In genomic region chr14:73726025-73726961, GRCh38 we compare ENCODE assay signal across 9 cellular contexts. TPM values are rescaled to one million over a fixed set of nuclear protein-coding genes. Genes with fewer than 3 reads are reported as not detected.
DNase-seq lines count a peak whose midpoint lies in the region; ATAC-seq and TF ChIP-seq lines count a peak whose summit lies in the region.
"Had no signal": no experiment of that assay in that cellular context is flagged by ENCODE, and none has a peak within 500 bp of the region (broad histone marks: within the 10 kb centered on the region; RNA-seq: fewer than 3 reads in every experiment).

No MANE protein-coding gene starts in this region.

- no peaks in the 10 kb centered on the region for H3K27me3 ChIP-seq in heart left ventricle
- no peaks in the 10 kb centered on the region for H3K27me3 ChIP-seq in adipocyte (replicated peaks; ENCODE audit: control insufficient read depth, insufficient read depth, low read length)
- H3K27me3 ChIP-seq in upper lobe of left lung = no peaks in the 10 kb centered on the region
- no peaks in the 10 kb centered on the region for H3K27me3 ChIP-seq in BE2C

- H3K9me3 ChIP-seq in heart left ventricle = no peaks in the 10 kb centered on the region
- no peaks in the 10 kb centered on the region for H3K9me3 ChIP-seq in adipocyte (ENCODE audit: control insufficient read depth, low read length)
- no peaks in the 10 kb centered on the region for H3K9me3 ChIP-seq in upper lobe of left lung
- H3K9me3 ChIP-seq in BE2C = no peaks in the 10 kb centered on the region

- no peaks in the 10 kb centered on the region for H3K9me3 Mint-ChIP-seq in memory B cell

- TF ChIP-seq EP300 in upper lobe of left lung (IDR thresholded peaks at IDR 0.05) = no peak

- no peak for TF ChIP-seq CTCF in heart left ventricle (IDR thresholded peaks at IDR 0.05)
- no peak for TF ChIP-seq CTCF in upper lobe of left lung (IDR thresholded peaks at IDR 0.05)
- no peak for TF ChIP-seq CTCF in BE2C (IDR thresholded peaks at IDR 0.05; ENCODE audit: low read depth, low read length)

- WGBS in heart left ventricle, 4 donors = 45 to 54% (median 47%) methylated on average over 10 to 14 of the region's 14 CpGs
- WGBS in upper lobe of left lung, 2 donors = 78 to 83% methylated on average over 10 to 14 of the region's 14 CpGs

- H3K4me3 ChIP-seq in heart left ventricle = no peak overlapping the region
- no peak overlapping the region for H3K4me3 ChIP-seq in adipocyte (ENCODE audit: low read length)
- H3K4me3 ChIP-seq in upper lobe of left lung = no peak overlapping the region
- H3K4me3 ChIP-seq in BE2C (ENCODE audit: low read depth, low read length) = no peak overlapping the region

- no peak for TF ChIP-seq POLR2A in heart left ventricle (IDR thresholded peaks at IDR 0.05)
- TF ChIP-seq POLR2A in upper lobe of left lung (IDR thresholded peaks at IDR 0.05) = no peak

- H3K4me1 ChIP-seq in heart left ventricle = peaks cover 0 to 93% (median 62%) of the 10 kb centered on the region in 12 donors
- peaks cover 62% of the 10 kb centered on the region for H3K4me1 ChIP-seq in adipocyte (ENCODE audit: control insufficient read depth, insufficient read depth, low read length)
- peaks cover 39 to 52% (median 47%) of the 10 kb centered on the region in 4 donors for H3K4me1 ChIP-seq in upper lobe of left lung
- H3K4me1 ChIP-seq in BE2C = peaks cover 19% of the 10 kb centered on the region

- ATAC-seq in heart left ventricle (no peak), memory B cell (ENCODE audit: low read depth) (no peak), upper lobe of left lung (ENCODE audit: low FRiP score in 2 of 2) (no peak), HG02981 (IDR thresholded peaks at IDR 0.05; ENCODE audit: unreplicated experiment) (no peak)

- peak overlapping the region; percentile 65 for H3K27ac Mint-ChIP-seq in memory B cell

- H3K36me3 ChIP-seq in heart left ventricle = peaks cover 0 to 94% (median 85%) of the 10 kb centered on the region in 9 donors
- H3K36me3 ChIP-seq in adipocyte (ENCODE audit: control insufficient read depth, insufficient read depth, low read length, severe bottlenecking) = peaks cover 54% of the 10 kb centered on the region
- peaks cover 34 to 92% (median 67%) of the 10 kb centered on the region in 4 donors for H3K36me3 ChIP-seq in upper lobe of left lung
- H3K36me3 ChIP-seq in BE2C = peaks cover 90% of the 10 kb centered on the region

- intact Hi-C loops in heart left ventricle (cut with DNase I) = loop anchor here in 3 of 10 donors (5.0 to 10.0 kb wide), 2 partner anchors 59 to 161 kb away; partner anchors contain the start of gene ZNF410 (in 2 of the 3)
- intact Hi-C loops in cardiac septum (cut with DNase I) = loop anchor here (2.0 to 10.0 kb wide), 2 partner anchors 33 to 219 kb away; no protein-coding TSS in a partner anchor

- peaks cover 40% of the 10 kb centered on the region for H3K36me3 Mint-ChIP-seq in memory B cell

- no peak for DNase-seq in heart left ventricle
- no peak for DNase-seq in cardiac septum (ENCODE audit: low spot score)
- DNase-seq in adipocyte (ENCODE audit: low read depth) = no peak
- no peak for DNase-seq in memory B cell (ENCODE audit: low spot score in 2 of 2)
- no peak for DNase-seq in upper lobe of left lung
- no peak for DNase-seq in BE2C
- DNase-seq in retina = no peak
- DNase-seq: aorta had no signal

- no peak overlapping the region for H3K4me3 Mint-ChIP-seq in memory B cell

- H3K27ac ChIP-seq in heart left ventricle (peak overlapping the region in 11 of 12 donors; percentile 61 to 90 (median 75)), upper lobe of left lung (peak overlapping the region in 3 of 4 donors; percentile 64 to 79 (median 77))

- peak overlapping the region; percentile 88 for H3K9ac ChIP-seq in adipocyte (ENCODE audit: low read length)

- peaks cover 11% of the 10 kb centered on the region for H3K4me1 Mint-ChIP-seq in memory B cell

- no peaks in the 10 kb centered on the region for H3K27me3 Mint-ChIP-seq in memory B cell

RNA-seq across cellular contexts. Expression of gene PNMA1, which starts 12.1 kb away (rescaled TPM):
- total RNA-seq in heart left ventricle (10 to 100 TPM; 14.5 to 32.3 (median 25.9) TPM), cardiac septum (45.9 TPM), upper lobe of left lung (10 to 100 TPM in 5 of 6 donors, 1 to 10 TPM in 1; 9.9 to 28.9 (median 15.2) TPM)
- 10 to 100 TPM in 1 of 2 donors, 1 to 10 TPM in 1; 7.4 to 27.3 TPM for polyA plus RNA-seq in heart left ventricle
- polyA plus RNA-seq in BE2C (2012; ENCODE audit: insufficient read depth, insufficient read length, low read depth) = 93.5 TPM
